Comparison of ENCODE assay signal across 8 cellular contexts in the genomic region with DNA sequence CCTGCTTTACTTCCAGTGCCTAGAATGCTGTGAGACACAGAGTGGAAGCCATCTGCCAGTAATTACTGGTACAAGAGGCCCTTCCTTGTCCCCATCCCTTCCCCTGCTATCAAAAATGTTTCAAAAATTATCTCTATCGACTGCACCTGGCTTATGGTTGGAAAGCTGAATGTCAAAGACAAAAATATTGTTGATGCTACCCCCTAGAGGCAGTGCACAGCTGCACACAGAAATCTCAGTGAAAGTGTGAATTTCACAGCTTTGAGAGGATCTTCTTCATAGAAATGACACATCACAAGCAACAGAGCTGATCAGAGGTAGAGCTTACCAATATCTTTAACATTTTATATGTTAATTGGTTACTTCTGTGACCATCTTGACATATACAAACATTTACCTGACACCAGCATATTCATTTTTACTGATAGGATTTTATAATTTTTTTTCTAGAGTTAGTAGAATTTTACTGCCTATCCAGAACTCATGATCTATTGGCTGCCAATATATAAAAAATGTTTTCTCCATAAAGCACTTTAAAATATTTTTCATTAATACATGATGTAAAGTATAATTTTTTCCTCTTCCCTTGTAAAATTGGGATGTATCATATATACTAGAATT. TPM values are rescaled to one million over a fixed set of nuclear protein-coding genes. Genes with fewer than 3 reads are reported as not detected.
DNase-seq lines count a peak whose midpoint lies in the region; ATAC-seq and TF ChIP-seq lines count a peak whose summit lies in the region.
"Had no signal": no experiment of that assay in that cellular context is flagged by ENCODE, and none has a peak within 500 bp of the region (broad histone marks: within the 10 kb centered on the region; RNA-seq: fewer than 3 reads in every experiment).

No MANE protein-coding gene starts in this region.

- H3K4me3 ChIP-seq in GM12865 (ENCODE audit: low read depth, low read length), result no peak overlapping the region
- no peak overlapping the region for H3K4me3 ChIP-seq in WERI-Rb-1 (ENCODE audit: low read depth, low read length)

- H3K4me3 Mint-ChIP-seq in neural crest cell, result no peak overlapping the region
- H3K4me3 Mint-ChIP-seq: activated naive CD4-positive, alpha-beta T cell treated with anti-CD3 and anti-CD28 coated beads, Interleukin-2, amount 50 U/mL, for 24 hours had no signal

- no peaks in the 10 kb centered on the region for H3K9me3 ChIP-seq in WERI-Rb-1 (ENCODE audit: severe bottlenecking)

- H3K36me3 Mint-ChIP-seq in neural crest cell (ENCODE audit: low read depth), result no peaks in the 10 kb centered on the region
- H3K36me3 Mint-ChIP-seq: activated naive CD4-positive, alpha-beta T cell treated with anti-CD3 and anti-CD28 coated beads, Interleukin-2, amount 50 U/mL, for 24 hours had no signal

- peaks cover 9% of the 10 kb centered on the region for H3K4me1 Mint-ChIP-seq in neural crest cell
- H3K4me1 Mint-ChIP-seq: activated naive CD4-positive, alpha-beta T cell treated with anti-CD3 and anti-CD28 coated beads, Interleukin-2, amount 50 U/mL, for 24 hours had no signal

- intact Hi-C loops in cardiac septum (cut with DNase I), result no loop called here

- TF ChIP-seq CTCF in GM12865 (IDR thresholded peaks at IDR 0.05; ENCODE audit: insufficient read depth, low read depth, low read length, missing control alignments) (peak; percentile 58), WERI-Rb-1 (IDR thresholded peaks at IDR 0.05; ENCODE audit: low read depth, low read length) (peak; percentile 58), neural crest cell (conservative IDR thresholded peaks at IDR 0.05) (peak; percentile 69)

- H3K27ac ChIP-seq in WERI-Rb-1, result no peak overlapping the region

- peaks cover 7% of the 10 kb centered on the region for H3K27me3 Mint-ChIP-seq in neural crest cell (ENCODE audit: low read depth)

- no peak overlapping the region for H3K27ac Mint-ChIP-seq in neural crest cell (ENCODE audit: unreplicated experiment)
- H3K27ac Mint-ChIP-seq: activated naive CD4-positive, alpha-beta T cell treated with anti-CD3 and anti-CD28 coated beads, Interleukin-2, amount 50 U/mL, for 24 hours had no signal

- ATAC-seq in HG03354 (IDR thresholded peaks at IDR 0.05; ENCODE audit: poor library complexity, severe bottlenecking, unreplicated experiment), result peak; percentile 64

- H3K36me3 ChIP-seq in WERI-Rb-1, result no peaks in the 10 kb centered on the region

- H3K27me3 ChIP-seq in WERI-Rb-1 (ENCODE audit: insufficient read depth, low read depth, severe bottlenecking), result no peaks in the 10 kb centered on the region

- DNase-seq in GM12865 (ENCODE audit: low read depth) (no peak), WERI-Rb-1 (no peak), neural crest cell (ENCODE audit: low read depth, low spot score) (no peak), 8988T (no peak), cardiac septum (ENCODE audit: low spot score) (no peak)
- DNase-seq in stimulated activated naive CD4-positive, alpha-beta T cell (lab: John Stamatoyannopoulos, UW), result no peak

- peaks cover 3% of the 10 kb centered on the region for H3K9me3 Mint-ChIP-seq in neural crest cell
- H3K9me3 Mint-ChIP-seq: activated naive CD4-positive, alpha-beta T cell treated with anti-CD3 and anti-CD28 coated beads, Interleukin-2, amount 50 U/mL, for 24 hours had no signal

RNA-seq across cellular contexts. Expression of a gene that starts 17.1 kb away (rescaled TPM):
- total RNA-seq in neural crest cell (9.6 and 13.1 TPM in 2 replicates), cardiac septum (0.08 TPM)
